Comparison of ENCODE assay signal across 8 cellular contexts in genomic region chr22:49929553-49929979, GRCh38. TPM values are rescaled to one million over a fixed set of nuclear protein-coding genes. Genes with fewer than 3 reads are reported as not detected.
DNase-seq lines count a peak whose midpoint lies in the region; ATAC-seq, FAIRE-seq and TF ChIP-seq lines count a peak whose summit lies in the region.

No MANE protein-coding gene starts in this region.

- peaks cover 34% of the 10 kb centered on the region for H3K4me1 ChIP-seq in endothelial cell of umbilical vein (ENCODE audit: control insufficient read depth, extremely low read depth, insufficient read depth, low read length)
- no peaks in the 10 kb centered on the region for H3K4me1 ChIP-seq in neural progenitor cell
- H3K4me1 ChIP-seq in thymus (ENCODE audit: control insufficient read depth, insufficient read depth, low read length), result peaks cover 19% of the 10 kb centered on the region

- no peaks in the 10 kb centered on the region for H3K79me2 ChIP-seq in endothelial cell of umbilical vein (ENCODE audit: control insufficient read depth, insufficient read depth, low read length)
- H3K79me2 ChIP-seq in neural progenitor cell (ENCODE audit: low read depth), result no peaks in the 10 kb centered on the region

- H3F3A ChIP-seq in neural progenitor cell (ENCODE audit: low read depth), result peaks cover 13% of the 10 kb centered on the region

- H3K36me3 Mint-ChIP-seq in activated CD8-positive, alpha-beta T cell treated with anti-CD3 and anti-CD28 coated beads, Interleukin-2, amount 10 ng/mL, durations not matched to agents 7 days and 5 days (ENCODE audit: low read depth), result peaks cover 12% of the 10 kb centered on the region
- peaks cover 2% of the 10 kb centered on the region for H3K36me3 Mint-ChIP-seq in neural progenitor cell

- intact Hi-C loops in endothelial cell of umbilical vein (cut with micrococcal nuclease), result no loop called here

- H3K4me3 ChIP-seq in endothelial cell of umbilical vein (replicated peaks in 1 of 3; ENCODE audit: insufficient read depth in 1 of 3, low read depth in 1 of 3, low read length in 3 of 3) (no peak overlapping the region), neural progenitor cell (peak overlapping the region; percentile 37), thymus (ENCODE audit: low read length) (peak overlapping the region; percentile 23)

- peaks cover 46% of the 10 kb centered on the region for H3K4me1 Mint-ChIP-seq in activated CD8-positive, alpha-beta T cell treated with anti-CD3 and anti-CD28 coated beads, Interleukin-2, amount 10 ng/mL, durations not matched to agents 7 days and 5 days (ENCODE audit: low read depth)
- H3K4me1 Mint-ChIP-seq in neural progenitor cell, result peaks cover 27% of the 10 kb centered on the region

- H2AFZ ChIP-seq in endothelial cell of umbilical vein (ENCODE audit: low read depth, low read length) (no peak overlapping the region), neural progenitor cell (replicated peaks) (no peak overlapping the region)

- TF ChIP-seq POLR2A in GM12892 (IDR thresholded peaks at IDR 0.05; ENCODE audit: low read depth, low read length) (no peak), endothelial cell of umbilical vein (IDR thresholded peaks at IDR 0.05; ENCODE audit: low read depth, low read length) (no peak)

- no peaks in the 10 kb centered on the region for H3K9me3 Mint-ChIP-seq in activated CD8-positive, alpha-beta T cell treated with anti-CD3 and anti-CD28 coated beads, Interleukin-2, amount 10 ng/mL, durations not matched to agents 7 days and 5 days (ENCODE audit: insufficient read depth)
- H3K9me3 Mint-ChIP-seq in neural progenitor cell, result no peaks in the 10 kb centered on the region

- ATAC-seq in activated CD8-positive, alpha-beta T cell treated with anti-CD3 and anti-CD28 coated beads, Interleukin-2, amount 10 ng/mL, durations not matched to agents 7 days and 5 days, result peak; percentile 81
- no peak for ATAC-seq in GM19395 (IDR thresholded peaks at IDR 0.05; ENCODE audit: unreplicated experiment)

- H3K36me3 ChIP-seq in endothelial cell of umbilical vein (ENCODE audit: control insufficient read depth in 2 of 2, extremely low read depth in 1 of 2, insufficient read depth in 2 of 2, low read length in 2 of 2) (no peaks in the 10 kb centered on the region), neural progenitor cell (no peaks in the 10 kb centered on the region), thymus (ENCODE audit: control insufficient read depth, insufficient read depth) (peaks cover 8% of the 10 kb centered on the region)

- 4% methylated on average over 42 of the region's 42 CpGs for WGBS in thymus

- TF ChIP-seq CTCF in endothelial cell of umbilical vein (IDR thresholded peaks at IDR 0.05; ENCODE audit: extremely low read depth in 1 of 2, insufficient read depth in 1 of 2, low read depth in 1 of 2, low read length in 2 of 2) (peak; percentile 62 to 85), neural progenitor cell (IDR thresholded peaks at IDR 0.05) (peak; percentile 84)

- no peaks in the 10 kb centered on the region for H3K9me3 ChIP-seq in endothelial cell of umbilical vein (replicated peaks; ENCODE audit: control insufficient read depth, insufficient read depth, low read length)
- no peaks in the 10 kb centered on the region for H3K9me3 ChIP-seq in neural progenitor cell (ENCODE audit: low read depth)
- H3K9me3 ChIP-seq in thymus (ENCODE audit: control insufficient read depth), result no peaks in the 10 kb centered on the region

- FAIRE-seq in GM12892 (lab: Jason Lieb, UNC) (peak; percentile 93), endothelial cell of umbilical vein (lab: Jason Lieb, UNC) (peak; percentile 62)

- H4K20me1 ChIP-seq in endothelial cell of umbilical vein (replicated peaks; ENCODE audit: control insufficient read depth, extremely low read depth, insufficient read depth, low read length), result no peaks in the 10 kb centered on the region
- no peaks in the 10 kb centered on the region for H4K20me1 ChIP-seq in neural progenitor cell (ENCODE audit: low read depth)

- BruUV-seq in endothelial cell of umbilical vein (replicated peaks; lab: Mats Ljungman, UMichigan), result no TSS peak

- H3K9me1 ChIP-seq in endothelial cell of umbilical vein (replicated peaks; ENCODE audit: control insufficient read depth, extremely low read depth, insufficient read depth, low read length), result no peaks in the 10 kb centered on the region

- DNase-seq in 8988T, result peak; percentile 83
- DNase-seq in GM12892 (ENCODE audit: insufficient read length), result peak; percentile 92
- peak; percentile 6 for DNase-seq in NCI-H1105 treated with DMSO at 0.1 percent for 48 hours (lab: John Stamatoyannopoulos, UW)
- peak; percentile 77 for DNase-seq in activated CD8-positive, alpha-beta T cell treated with anti-CD3 and anti-CD28 coated beads, Interleukin-2, amount 10 ng/mL, durations not matched to agents 7 days and 5 days
- DNase-seq in endothelial cell of umbilical vein (ENCODE audit: low read depth, low spot score), result no peak
- peak; percentile 88 for DNase-seq in neural progenitor cell (ENCODE audit: low spot score)

- dilution Hi-C loops in endothelial cell of umbilical vein (cut with MboI; ENCODE audit: extremely low pct_ligation_motif_present, low sequenced_read_pairs), result no loop called here

- CTCF ChIA-PET in activated CD8-positive, alpha-beta T cell treated with anti-CD3 and anti-CD28 coated beads, Interleukin-2, amount 10 ng/mL, durations not matched to agents 7 days and 5 days (lab: Charles Lee), result interaction anchor here (1.8 to 5.3 kb wide), 5 partner anchors 10 to 162 kb away, joined by 6 to 90 read pairs (median 11); no protein-coding TSS in a partner anchor
- CTCF ChIA-PET in endothelial cell of umbilical vein (lab: Charles Lee), result interaction anchor here (1.5 to 2.7 kb wide), 7 partner anchors 32 to 241 kb away, joined by 3 to 174 read pairs (median 11); partner anchors contain the start of genes PANX2 and PIM3

- POLR2A ChIA-PET in activated CD8-positive, alpha-beta T cell treated with anti-CD3 and anti-CD28 coated beads, Interleukin-2, amount 10 ng/mL, durations not matched to agents 7 days and 5 days (lab: Charles Lee), result interaction anchor here (0.6 to 1.1 kb wide), 2 partner anchors 101 to 186 kb away, joined by 3 to 4 read pairs; no protein-coding TSS in a partner anchor
- POLR2A ChIA-PET in endothelial cell of umbilical vein (lab: Charles Lee), result no interaction called here

- H3K27ac Mint-ChIP-seq in activated CD8-positive, alpha-beta T cell treated with anti-CD3 and anti-CD28 coated beads, Interleukin-2, amount 10 ng/mL, durations not matched to agents 7 days and 5 days, result no peak overlapping the region
- no peak overlapping the region for H3K27ac Mint-ChIP-seq in neural progenitor cell

- H3K27me3 Mint-ChIP-seq in activated CD8-positive, alpha-beta T cell treated with anti-CD3 and anti-CD28 coated beads, Interleukin-2, amount 10 ng/mL, durations not matched to agents 7 days and 5 days (ENCODE audit: low read depth), result no peaks in the 10 kb centered on the region
- peaks cover 12% of the 10 kb centered on the region for H3K27me3 Mint-ChIP-seq in neural progenitor cell (ENCODE audit: insufficient read depth, low read depth)

- no peak overlapping the region for H3K4me2 ChIP-seq in endothelial cell of umbilical vein (ENCODE audit: insufficient read depth, low read length)
- peak overlapping the region; percentile 73 for H3K4me2 ChIP-seq in neural progenitor cell

- no peak overlapping the region for H3K4me3 Mint-ChIP-seq in activated CD8-positive, alpha-beta T cell treated with anti-CD3 and anti-CD28 coated beads, Interleukin-2, amount 10 ng/mL, durations not matched to agents 7 days and 5 days
- no peak overlapping the region for H3K4me3 Mint-ChIP-seq in neural progenitor cell

- H3K9ac ChIP-seq in endothelial cell of umbilical vein (replicated peaks; ENCODE audit: extremely low read depth, insufficient read depth, low read length), result no peak overlapping the region
- no peak overlapping the region for H3K9ac ChIP-seq in neural progenitor cell

- H3K27ac ChIP-seq in endothelial cell of umbilical vein (ENCODE audit: insufficient read depth, low read depth, low read length), result no peak overlapping the region
- H3K27ac ChIP-seq in neural progenitor cell, result no peak overlapping the region
- no peak overlapping the region for H3K27ac ChIP-seq in thymus (ENCODE audit: low read depth)

- H3K27me3 ChIP-seq in endothelial cell of umbilical vein (ENCODE audit: control insufficient read depth in 2 of 2, insufficient read depth in 2 of 2, low read length in 2 of 2) (no peaks in the 10 kb centered on the region), neural progenitor cell (peaks cover 36% of the 10 kb centered on the region), thymus (ENCODE audit: control insufficient read depth, insufficient read depth) (peaks cover 3% of the 10 kb centered on the region)

RNA-seq across cellular contexts. Expression of gene CRELD2, which starts 11.1 kb away (rescaled TPM):
- polyA plus RNA-seq in GM12892 (2012; ENCODE audit: missing spikeins), result 16.7 TPM
- total RNA-seq in activated CD8-positive, alpha-beta T cell treated with anti-CD3 and anti-CD28 coated beads, Interleukin-2, amount 10 ng/mL, durations not matched to agents 7 days and 5 days, result 10 to 100 TPM; 58.0 to 58.1 TPM
- 69.5 and 71.0 TPM in 2 replicates for total RNA-seq in endothelial cell of umbilical vein
- 75.7 and 86.3 TPM in 2 replicates for polyA plus RNA-seq in endothelial cell of umbilical vein
- polyA plus RNA-seq in endothelial cell of umbilical vein (2011; cell fraction: cytosol; rRNA removed), result 77.1 and 90.2 TPM in 2 replicates
- 87.3 and 95.6 TPM in 2 replicates for polyA plus RNA-seq in endothelial cell of umbilical vein (2011; cell fraction: nucleus; rRNA removed)
- polyA plus RNA-seq in endothelial cell of umbilical vein (2012), result 38.5 and 50.8 TPM in 2 replicates
- polyA minus RNA-seq in endothelial cell of umbilical vein, result 19.8 and 23.7 TPM in 2 replicates
- polyA minus RNA-seq in endothelial cell of umbilical vein (2011; cell fraction: cytosol; rRNA and poly(A)+ RNA removed), result 11.5 TPM
- polyA minus RNA-seq in endothelial cell of umbilical vein (2011; cell fraction: nucleus; rRNA and poly(A)+ RNA removed), result 8.4 and 13.7 TPM in 2 replicates
- 12.2 and 22.6 TPM in 2 replicates for total RNA-seq in neural progenitor cell (ENCODE audit: low replicate concordance)
- polyA plus RNA-seq in thymus, result 24.3 TPM

RNA-seq across cellular contexts. Expression of gene ALG12, which starts 11.3 kb away (rescaled TPM):
- 4.9 TPM for polyA plus RNA-seq in GM12892 (2012; ENCODE audit: missing spikeins)
- total RNA-seq in activated CD8-positive, alpha-beta T cell treated with anti-CD3 and anti-CD28 coated beads, Interleukin-2, amount 10 ng/mL, durations not matched to agents 7 days and 5 days, result 10 to 100 TPM; 16.3 to 17.4 TPM
- total RNA-seq in endothelial cell of umbilical vein (14.6 and 20.9 TPM in 2 replicates), neural progenitor cell (ENCODE audit: low replicate concordance) (4.9 and 14.2 TPM in 2 replicates)
- polyA plus RNA-seq in endothelial cell of umbilical vein (16.7 and 18.0 TPM in 2 replicates), thymus (9.1 TPM)
- polyA plus RNA-seq in endothelial cell of umbilical vein (2011; cell fraction: cytosol; rRNA removed), result 10.5 and 14.0 TPM in 2 replicates
- 13.3 and 16.6 TPM in 2 replicates for polyA plus RNA-seq in endothelial cell of umbilical vein (2011; cell fraction: nucleus; rRNA removed)
- polyA plus RNA-seq in endothelial cell of umbilical vein (2012), result 11.1 and 15.5 TPM in 2 replicates
- 9.5 and 10.6 TPM in 2 replicates for polyA minus RNA-seq in endothelial cell of umbilical vein
- 2.9 TPM for polyA minus RNA-seq in endothelial cell of umbilical vein (2011; cell fraction: cytosol; rRNA and poly(A)+ RNA removed)
- 3.8 and 3.9 TPM in 2 replicates for polyA minus RNA-seq in endothelial cell of umbilical vein (2011; cell fraction: nucleus; rRNA and poly(A)+ RNA removed)

RNA-seq across cellular contexts. Expression of gene PIM3, which starts 31.0 kb away (rescaled TPM):
- 17.4 TPM for polyA plus RNA-seq in GM12892 (2012; ENCODE audit: missing spikeins)
- 10 to 100 TPM; 45.1 to 45.7 TPM for total RNA-seq in activated CD8-positive, alpha-beta T cell treated with anti-CD3 and anti-CD28 coated beads, Interleukin-2, amount 10 ng/mL, durations not matched to agents 7 days and 5 days
- total RNA-seq in endothelial cell of umbilical vein, result 185 and 219 TPM in 2 replicates
- 131 and 172 TPM in 2 replicates for polyA plus RNA-seq in endothelial cell of umbilical vein
- polyA plus RNA-seq in endothelial cell of umbilical vein (2011; cell fraction: cytosol; rRNA removed), result 57.5 and 89.5 TPM in 2 replicates
- 94.6 and 107 TPM in 2 replicates for polyA plus RNA-seq in endothelial cell of umbilical vein (2011; cell fraction: nucleus; rRNA removed)
- 42.1 and 86.7 TPM in 2 replicates for polyA plus RNA-seq in endothelial cell of umbilical vein (2012)
- 33.9 and 43.9 TPM in 2 replicates for polyA minus RNA-seq in endothelial cell of umbilical vein
- polyA minus RNA-seq in endothelial cell of umbilical vein (2011; cell fraction: cytosol; rRNA and poly(A)+ RNA removed), result 25.2 TPM
- polyA minus RNA-seq in endothelial cell of umbilical vein (2011; cell fraction: nucleus; rRNA and poly(A)+ RNA removed), result 23.0 and 58.6 TPM in 2 replicates
- 15.1 and 37.2 TPM in 2 replicates for total RNA-seq in neural progenitor cell (ENCODE audit: low replicate concordance)
- polyA plus RNA-seq in thymus, result 57.6 TPM

Comparison
In these comparisons a context has a peak if more than half of its experiments do, and no peak if none do; other contexts are left out.
1. H3K4me3 ChIP-seq: peak in neural progenitor cell (single experiment) and thymus (single experiment); none in endothelial cell of umbilical vein (0 of 3).